8 cellular contexts compared by ENCODE assay signal in the genomic region with DNA sequence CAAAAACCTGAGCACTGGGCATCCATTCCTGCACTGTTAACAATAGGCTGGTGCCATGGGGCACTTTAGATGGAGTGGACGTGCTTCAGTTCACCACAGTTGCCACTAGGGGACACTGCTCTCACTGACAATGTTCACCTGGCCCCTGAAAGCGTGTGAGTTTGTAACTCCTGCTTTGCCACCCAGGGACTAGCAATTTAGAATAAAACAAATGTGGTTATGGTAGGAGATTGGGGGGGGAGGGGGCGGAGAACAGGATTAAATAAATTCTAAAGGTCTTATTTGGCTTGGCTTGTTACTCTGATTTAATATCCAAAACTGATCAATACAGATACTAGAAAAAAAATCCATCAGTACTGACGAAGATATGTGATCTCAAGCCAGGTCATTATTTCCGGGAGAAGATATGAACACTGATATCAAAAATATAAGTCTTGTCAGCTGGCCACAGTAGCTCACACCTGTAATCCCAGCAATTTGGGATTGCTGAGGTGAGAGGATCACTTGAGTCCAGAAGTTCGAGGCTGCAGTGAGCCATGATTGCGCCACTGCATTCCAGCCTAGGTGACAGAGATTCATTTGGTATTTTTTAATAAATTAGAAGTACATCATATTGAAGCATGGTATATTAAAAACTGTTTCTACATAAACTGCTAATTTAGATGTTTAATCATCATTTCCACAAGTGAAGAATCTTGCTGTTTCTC. TPM values are rescaled to one million over a fixed set of nuclear protein-coding genes. Genes with fewer than 3 reads are reported as not detected.
DNase-seq lines count a peak whose midpoint lies in the region; ATAC-seq and TF ChIP-seq lines count a peak whose summit lies in the region.

No MANE protein-coding gene starts in this region.

- H3K9me3 ChIP-seq in vagina: no peaks in the 10 kb centered on the region

- H3K27me3 ChIP-seq in vagina: no peaks in the 10 kb centered on the region

- no peak overlapping the region for H3K4me3 ChIP-seq in vagina

- H3K36me3 ChIP-seq in vagina: peaks cover 0 to 5% of the 10 kb centered on the region in 2 donors

- no peak overlapping the region for H3K27ac ChIP-seq in vagina

- DNase-seq in DMS53 (lab: John Stamatoyannopoulos, UW): peak; percentile 87
- peak; percentile 76 for DNase-seq in KBM-7
- DNase-seq in SHP77 (lab: John Stamatoyannopoulos, UW): peak; percentile 44 to 54
- DNase-seq in activated naive CD4-positive, alpha-beta T cell (lab: John Stamatoyannopoulos, UW): peak in 3 of 4 experiments; percentile 11 to 33 (median 11)
- peak; percentile 68 for DNase-seq in glomerular visceral epithelial cell (ENCODE audit: extremely low spot score)
- peak; percentile 66 for DNase-seq in pons (ENCODE audit: low spot score)
- no peak for DNase-seq in vagina (ENCODE audit: extremely low spot score in 2 of 2)

- no peak for TF ChIP-seq POLR2A in vagina (IDR thresholded peaks at IDR 0.05)

- intact Hi-C loops in vagina (cut with DNase I): no loop called here

- peak; percentile 62 to 87 (median 76) for TF ChIP-seq CTCF in vagina (IDR thresholded peaks at IDR 0.05)

- peak; percentile 95 for ATAC-seq in GM21447 (IDR thresholded peaks at IDR 0.05; ENCODE audit: unreplicated experiment)

- H3K4me1 ChIP-seq in vagina: no peaks in the 10 kb centered on the region

- in situ Hi-C loops in KBM-7 (cut with MboI; ENCODE audit: low pct_unique_long_range_greater_than_20kb, low sequenced_read_pairs): no loop called here

RNA-seq across cellular contexts. Expression of gene INTS7, which starts 23.2 kb away (rescaled TPM):
- total RNA-seq in vagina: 10.8 TPM

RNA-seq across cellular contexts. Expression of gene DTL, which starts 23.4 kb away (rescaled TPM):
- total RNA-seq in vagina: 7.4 TPM

Comparison
In these comparisons a context has a peak if more than half of its experiments do, and no peak if none do; other contexts are left out.
1. DNase-seq: peak in DMS53 (single experiment), KBM-7 (single experiment), SHP77 (2 of 2), activated naive CD4-positive, alpha-beta T cell (3 of 4), glomerular visceral epithelial cell (single experiment) and pons (single experiment); none in vagina (0 of 2).